Comparison of ENCODE assay signal across 15 cellular contexts in the genomic region with DNA sequence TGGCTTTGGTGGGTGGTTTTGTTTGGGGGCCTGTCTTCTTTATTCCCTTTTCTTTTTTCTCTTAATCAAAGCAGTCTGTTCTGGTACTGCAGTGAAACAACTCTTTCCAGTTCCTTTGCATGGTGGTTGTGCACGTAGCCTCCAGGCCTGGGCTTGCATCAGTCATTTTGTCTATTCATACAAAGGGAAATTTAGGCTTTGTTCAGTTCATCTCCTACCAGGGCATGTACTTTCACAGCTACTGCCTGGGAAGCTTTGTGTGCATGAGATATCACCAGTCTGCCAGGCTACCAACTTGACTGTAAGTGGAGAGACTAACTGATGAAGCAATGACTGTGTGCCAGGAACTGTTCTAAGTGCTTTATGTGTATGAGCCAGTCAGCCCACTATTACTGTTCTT. TPM values are rescaled to one million over a fixed set of nuclear protein-coding genes. Genes with fewer than 3 reads are reported as not detected.
DNase-seq lines count a peak whose midpoint lies in the region; ATAC-seq and TF ChIP-seq lines count a peak whose summit lies in the region.
"Had no signal": no experiment of that assay in that cellular context is flagged by ENCODE, and none has a peak within 500 bp of the region (broad histone marks: within the 10 kb centered on the region; RNA-seq: fewer than 3 reads in every experiment).

No MANE protein-coding gene starts in this region.

- no peak for TF ChIP-seq CTCF in MCF 10A (IDR thresholded peaks at IDR 0.05; ENCODE audit: unreplicated experiment)
- no peak for TF ChIP-seq CTCF in breast epithelium (IDR thresholded peaks at IDR 0.05)
- no peak for TF ChIP-seq CTCF in thyroid gland (IDR thresholded peaks at IDR 0.05)

- intact Hi-C loops in MCF 10A (cut with micrococcal nuclease), result no loop called here
- intact Hi-C loops in breast epithelium (cut with DNase I; ENCODE audit: low total_unique reads), result no loop called here
- intact Hi-C loops in right cardiac atrium (cut with DNase I), result loop anchor here in 1 of 4 donors (10.0 kb wide), 1 partner anchor 102 kb away; no protein-coding TSS in a partner anchor
- intact Hi-C loops in thyroid gland (cut with DNase I), result no loop called here

- TF ChIP-seq POLR2A in breast epithelium (IDR thresholded peaks at IDR 0.05) (no peak), thyroid gland (IDR thresholded peaks at IDR 0.05) (no peak)

- peaks cover 6% of the 10 kb centered on the region for H3K4me1 Mint-ChIP-seq in MCF 10A (ENCODE audit: insufficient read depth, unreplicated experiment)
- H3K4me1 Mint-ChIP-seq: natural killer cell had no signal

- no peaks in the 10 kb centered on the region for H3K9me3 ChIP-seq in breast epithelium
- H3K9me3 ChIP-seq in right cardiac atrium (ENCODE audit: control insufficient read depth, low read length), result no peaks in the 10 kb centered on the region
- H3K9me3 ChIP-seq in thyroid gland, result no peaks in the 10 kb centered on the region
- H3K9me3 ChIP-seq: tibial artery had no signal

- no peaks in the 10 kb centered on the region for H3K27me3 Mint-ChIP-seq in MCF 10A (ENCODE audit: insufficient read depth, unreplicated experiment)

- H3K27ac ChIP-seq in breast epithelium (peak overlapping the region in 1 of 2 donors; percentile 35), right cardiac atrium (ENCODE audit: low read length) (no peak overlapping the region), thyroid gland (no peak overlapping the region)
- H3K27ac ChIP-seq: tibial artery had no signal

- H3K4me3 ChIP-seq in breast epithelium, result no peak overlapping the region
- H3K4me3 ChIP-seq in right cardiac atrium (ENCODE audit: low read length), result no peak overlapping the region
- H3K4me3 ChIP-seq in thyroid gland (replicated peaks in 1 of 3), result no peak overlapping the region
- H3K4me3 ChIP-seq: tibial artery had no signal

- H3K36me3 Mint-ChIP-seq in MCF 10A (ENCODE audit: insufficient read depth, unreplicated experiment), result no peaks in the 10 kb centered on the region
- H3K36me3 Mint-ChIP-seq: CD8-positive, alpha-beta memory T cell; natural killer cell had no signal

- no peaks in the 10 kb centered on the region for H3K36me3 ChIP-seq in breast epithelium
- no peaks in the 10 kb centered on the region for H3K36me3 ChIP-seq in thyroid gland
- H3K36me3 ChIP-seq: tibial artery had no signal

- POLR2A ChIA-PET in MCF 10A (lab: Yijun Ruan, JAX), result interaction anchor here (1.8 kb wide), 2 partner anchors 10 to 21 kb away, joined by 4 to 5 read pairs; no protein-coding TSS in a partner anchor

- CTCF ChIA-PET in MCF 10A (lab: Yijun Ruan, JAX), result interaction anchor here (0.5 to 0.6 kb wide), 2 partner anchors 68 to 89 kb away, joined by 3 to 4 read pairs; no protein-coding TSS in a partner anchor

- no peak overlapping the region for H3K4me3 Mint-ChIP-seq in MCF 10A (ENCODE audit: unreplicated experiment)
- H3K4me3 Mint-ChIP-seq: CD8-positive, alpha-beta memory T cell; natural killer cell had no signal

- WGBS in right cardiac atrium, result 80% methylated on average over 1 of the region's 1 CpG
- 88 to 89% methylated on average over 1 of the region's 1 CpG for WGBS in thyroid gland, 2 donors

- peak; percentile 35 to 76 for ATAC-seq in right cardiac atrium
- ATAC-seq: natural killer cell had no signal

- DNase-seq in MCF 10A (ENCODE audit: unreplicated experiment) (peak; percentile 3), breast epithelium (ENCODE audit: low spot score in 2 of 2) (no peak), amniotic epithelial cell (ENCODE audit: low read depth) (peak; percentile 31), right cardiac atrium (no peak), thyroid gland (peak; percentile 30 to 45), NCI-H748 (lab: John Stamatoyannopoulos, UW; ENCODE audit: unreplicated experiment) (no peak), G401 (ENCODE audit: low spot score) (no peak)
- no peak for DNase-seq in stimulated activated naive CD4-positive, alpha-beta T cell treated with Interleukin-2 at 50 U/mL for 16 hours (lab: John Stamatoyannopoulos, UW)
- DNase-seq: activated T-cell treated with anti-CD3 and anti-CD28 coated beads for 4 hours; CD8-positive, alpha-beta memory T cell; KG1; natural killer cell; NCI-H748 treated with DMSO at 0.1 percent for 48 hours; RPMI8226; tibial artery had no signal

- no TSS peak for BruUV-seq in MCF 10A (replicated peaks; lab: Mats Ljungman, UMichigan)

- H3K27me3 ChIP-seq in breast epithelium (no peaks in the 10 kb centered on the region), right cardiac atrium (ENCODE audit: control insufficient read depth, insufficient read depth) (no peaks in the 10 kb centered on the region), thyroid gland (no peaks in the 10 kb centered on the region)
- H3K27me3 ChIP-seq: tibial artery had no signal

- in situ Hi-C loops in G401 (cut with HindIII; ENCODE audit: low sequenced_read_pairs), result no loop called here

- H3K27ac Mint-ChIP-seq in MCF 10A (ENCODE audit: low read depth, unreplicated experiment), result no peak overlapping the region
- H3K27ac Mint-ChIP-seq: natural killer cell had no signal

- no peaks in the 10 kb centered on the region for H3K4me1 ChIP-seq in breast epithelium
- H3K4me1 ChIP-seq in right cardiac atrium (ENCODE audit: control insufficient read depth, insufficient read depth, low read length), result no peaks in the 10 kb centered on the region
- H3K4me1 ChIP-seq in thyroid gland, result peaks cover 28 to 31% of the 10 kb centered on the region in 2 donors
- H3K4me1 ChIP-seq: tibial artery had no signal

- no peaks in the 10 kb centered on the region for H3K9me3 Mint-ChIP-seq in MCF 10A (ENCODE audit: unreplicated experiment)
- H3K9me3 Mint-ChIP-seq: natural killer cell had no signal

RNA-seq across cellular contexts. Expression of a gene that starts 8.5 kb away (rescaled TPM):
- 33.0 and 37.2 TPM in 2 replicates for total RNA-seq in MCF 10A (2022)
- total RNA-seq in breast epithelium, result 100 to 1,000 TPM in 1 of 3 donors, 10 to 100 TPM in 2; 26.7 to 109 (median 52.4) TPM
- total RNA-seq in right cardiac atrium, result 10 to 100 TPM; 28.0 to 45.3 (median 31.0) TPM
- 7.6 TPM for polyA plus RNA-seq in right cardiac atrium
- total RNA-seq in thyroid gland, result 100 to 1,000 TPM; 146 to 229 (median 192) TPM
- 0.44 and 0.62 TPM in 2 replicates for total RNA-seq in G401 (2014; rRNA removed; shearing (Covaris generic))

Comparison
In these comparisons a context has a peak if more than half of its experiments do, and no peak if none do; other contexts are left out.
1. DNase-seq: peak in MCF 10A (single experiment), amniotic epithelial cell (single experiment) and thyroid gland (2 of 2); none in breast epithelium (0 of 2), right cardiac atrium (0 of 3), stimulated activated naive CD4-positive, alpha-beta T cell treated with Interleukin-2 at 50 U/mL for 16 hours (single experiment), NCI-H748 (single experiment) and G401 (single experiment).
2. RNA of a gene that starts 8.5 kb away (total RNA-seq): 146 to 229 TPM in thyroid gland, 26.7 to 109 TPM in breast epithelium, 33.0 to 37.2 TPM in MCF 10A and 28.0 to 45.3 TPM in right cardiac atrium; 0.44 to 0.62 TPM in G401; every median in the first group is over 10 times any median in the second.